Comparison of ENCODE assay signal across 9 cellular contexts in genomic region chr1:205013683-205014367, GRCh38. TPM values are rescaled to one million over a fixed set of nuclear protein-coding genes. Genes with fewer than 3 reads are reported as not detected.
DNase-seq lines count a peak whose midpoint lies in the region; ATAC-seq, FAIRE-seq and TF ChIP-seq lines count a peak whose summit lies in the region.
"Had no signal": no experiment of that assay in that cellular context is flagged by ENCODE, and none has a peak within 500 bp of the region (broad histone marks: within the 10 kb centered on the region; RNA-seq: fewer than 3 reads in every experiment).

No MANE protein-coding gene starts in this region.

- WGBS in K562 (ENCODE audit: insufficient coverage, low coverage, missing lambda C conversion rate): 0% methylated on average over 6 of the region's 6 CpGs

- no peak overlapping the region for H3K9ac ChIP-seq in K562 (ENCODE audit: insufficient read depth in 1 of 2, low read depth in 2 of 2, low read length in 2 of 2)

- no peak overlapping the region for H3K4me2 ChIP-seq in K562 (ENCODE audit: insufficient read depth, low read length)

- TF ChIP-seq POLR2A in K562 (conservative IDR thresholded peaks at IDR 0.05) (no peak), vagina (IDR thresholded peaks at IDR 0.05) (no peak)

- H3K9me3 ChIP-seq in K562 (replicated peaks; ENCODE audit: control insufficient read depth, insufficient read depth, low read depth, low read length) (no peaks in the 10 kb centered on the region), vagina (no peaks in the 10 kb centered on the region), lower lobe of right lung (no peaks in the 10 kb centered on the region)

- peak; percentile 41 for DNase-seq in AG10803 (ENCODE audit: low read depth)
- DNase-seq in NCI-H1694 (lab: John Stamatoyannopoulos, UW): peak; percentile 91
- DNase-seq in K562 (ENCODE audit: extremely low read depth in 1 of 4, low spot score in 3 of 4): no peak
- peak; percentile 72 for DNase-seq in left lobe of liver (ENCODE audit: low spot score)
- DNase-seq in vagina (ENCODE audit: extremely low spot score in 2 of 2): no peak
- no peak for DNase-seq in lower lobe of right lung

- H3K79me2 ChIP-seq in K562 (ENCODE audit: control insufficient read depth, insufficient read depth, low read length): no peaks in the 10 kb centered on the region

- POLR2A ChIA-PET in K562 (lab: Yijun Ruan, JAX): interaction anchor here (0.6 to 2.2 kb wide), 3 partner anchors 11 to 248 kb away, joined by 3 to 7 read pairs (median 3); no protein-coding TSS in a partner anchor

- H3K9me1 ChIP-seq in K562 (ENCODE audit: control insufficient read depth, insufficient read depth, low read length): no peaks in the 10 kb centered on the region

- no peak overlapping the region for H2AFZ ChIP-seq in K562 (ENCODE audit: low read depth, low read length)

- in situ Hi-C loops in K562 (cut with MboI): no loop called here

- ATAC-seq in K562 (peak; percentile 13; the same call in 1 of the 3 replicates), left lobe of liver (peak; percentile 92), lower lobe of right lung (no peak), GM18520 (IDR thresholded peaks at IDR 0.05; ENCODE audit: unreplicated experiment) (no peak), HG03520 (IDR thresholded peaks at IDR 0.05; ENCODE audit: unreplicated experiment) (no peak)

- H3K27ac ChIP-seq in K562 (ENCODE audit: extremely low read depth, low read depth, low read length) (no peak overlapping the region), vagina (no peak overlapping the region), lower lobe of right lung (no peak overlapping the region)

- no peaks in the 10 kb centered on the region for H3K4me1 ChIP-seq in K562 (replicated peaks in 1 of 2; ENCODE audit: control insufficient read depth in 2 of 2, insufficient read depth in 2 of 2, low read length in 2 of 2)
- H3K4me1 ChIP-seq in vagina: peaks cover 12% of the 10 kb centered on the region
- H3K4me1 ChIP-seq in lower lobe of right lung: peaks cover 9% of the 10 kb centered on the region

- H3K36me3 ChIP-seq in K562 (ENCODE audit: control insufficient read depth, insufficient read depth, low read length) (no peaks in the 10 kb centered on the region), vagina (no peaks in the 10 kb centered on the region), lower lobe of right lung (no peaks in the 10 kb centered on the region)

- TF ChIP-seq EP300 in K562 (IDR thresholded peaks at IDR 0.05; ENCODE audit: low read length): no peak

- CTCF ChIA-PET in K562 (lab: Yijun Ruan, JAX; ENCODE audit: low intra/inter-chr PET ratio): no interaction called here

- H3K27me3 ChIP-seq in K562 (ENCODE audit: control insufficient read depth in 2 of 2, insufficient read depth in 2 of 2, low read length in 2 of 2) (peaks cover 59 to 96% of the 10 kb centered on the region in 2 experiments), vagina (no peaks in the 10 kb centered on the region), lower lobe of right lung (ENCODE audit: low read depth) (no peaks in the 10 kb centered on the region)

- peaks cover 25% of the 10 kb centered on the region for H4K20me1 ChIP-seq in K562 (replicated peaks; ENCODE audit: control insufficient read depth, insufficient read depth, low read length)

- H3K4me3 ChIP-seq in AG10803 (ENCODE audit: low read length) (no peak overlapping the region), K562 (no peak overlapping the region), vagina (no peak overlapping the region), lower lobe of right lung (no peak overlapping the region)

- BruUV-seq in K562 (replicated peaks; lab: Mats Ljungman, UMichigan): no TSS peak

- TF ChIP-seq CTCF in AG10803 (conservative IDR thresholded peaks at IDR 0.05; ENCODE audit: low read length): no peak
- TF ChIP-seq CTCF in K562 (IDR thresholded peaks at IDR 0.05 in 2 of 3, conservative IDR thresholded peaks at IDR 0.05 in 1 of 3; ENCODE audit: insufficient read depth in 2 of 3, low read depth in 1 of 3, low read length in 3 of 3): no peak
- TF ChIP-seq CTCF in vagina (IDR thresholded peaks at IDR 0.05): no peak
- no peak for TF ChIP-seq CTCF in lower lobe of right lung (IDR thresholded peaks at IDR 0.05)

- FAIRE-seq in K562 (lab: Jason Lieb, UNC): no peak

- intact Hi-C loops in K562 (cut with micrococcal nuclease): no loop called here
- intact Hi-C loops in vagina (cut with DNase I): no loop called here
- intact Hi-C loops in lower lobe of right lung (cut with DNase I): no loop called here

- no peak for TF ChIP-seq RAD21 in K562 (CRISPR knock-in tag; conservative IDR thresholded peaks at IDR 0.05 in 1 of 2, IDR thresholded peaks at IDR 0.05 in 1 of 2)

TF ChIP-seq in K562, 482 proteins besides CTCF, POLR2A, EP300 and RAD21:
- TF ChIP-seq L3MBTL2 (IDR thresholded peaks at IDR 0.05) (no peak), ZNF224 (CRISPR knock-in tag; IDR thresholded peaks at IDR 0.05) (no peak), SMARCC2 (IDR thresholded peaks at IDR 0.05; ENCODE audit: low read depth) (no peak), ZNF263 (CRISPR knock-in tag; IDR thresholded peaks at IDR 0.05; ENCODE audit: borderline replicate concordance) (no peak), ZNF511 (CRISPR knock-in tag; IDR thresholded peaks at IDR 0.05) (no peak)
- TF ChIP-seq, protein P1, sequence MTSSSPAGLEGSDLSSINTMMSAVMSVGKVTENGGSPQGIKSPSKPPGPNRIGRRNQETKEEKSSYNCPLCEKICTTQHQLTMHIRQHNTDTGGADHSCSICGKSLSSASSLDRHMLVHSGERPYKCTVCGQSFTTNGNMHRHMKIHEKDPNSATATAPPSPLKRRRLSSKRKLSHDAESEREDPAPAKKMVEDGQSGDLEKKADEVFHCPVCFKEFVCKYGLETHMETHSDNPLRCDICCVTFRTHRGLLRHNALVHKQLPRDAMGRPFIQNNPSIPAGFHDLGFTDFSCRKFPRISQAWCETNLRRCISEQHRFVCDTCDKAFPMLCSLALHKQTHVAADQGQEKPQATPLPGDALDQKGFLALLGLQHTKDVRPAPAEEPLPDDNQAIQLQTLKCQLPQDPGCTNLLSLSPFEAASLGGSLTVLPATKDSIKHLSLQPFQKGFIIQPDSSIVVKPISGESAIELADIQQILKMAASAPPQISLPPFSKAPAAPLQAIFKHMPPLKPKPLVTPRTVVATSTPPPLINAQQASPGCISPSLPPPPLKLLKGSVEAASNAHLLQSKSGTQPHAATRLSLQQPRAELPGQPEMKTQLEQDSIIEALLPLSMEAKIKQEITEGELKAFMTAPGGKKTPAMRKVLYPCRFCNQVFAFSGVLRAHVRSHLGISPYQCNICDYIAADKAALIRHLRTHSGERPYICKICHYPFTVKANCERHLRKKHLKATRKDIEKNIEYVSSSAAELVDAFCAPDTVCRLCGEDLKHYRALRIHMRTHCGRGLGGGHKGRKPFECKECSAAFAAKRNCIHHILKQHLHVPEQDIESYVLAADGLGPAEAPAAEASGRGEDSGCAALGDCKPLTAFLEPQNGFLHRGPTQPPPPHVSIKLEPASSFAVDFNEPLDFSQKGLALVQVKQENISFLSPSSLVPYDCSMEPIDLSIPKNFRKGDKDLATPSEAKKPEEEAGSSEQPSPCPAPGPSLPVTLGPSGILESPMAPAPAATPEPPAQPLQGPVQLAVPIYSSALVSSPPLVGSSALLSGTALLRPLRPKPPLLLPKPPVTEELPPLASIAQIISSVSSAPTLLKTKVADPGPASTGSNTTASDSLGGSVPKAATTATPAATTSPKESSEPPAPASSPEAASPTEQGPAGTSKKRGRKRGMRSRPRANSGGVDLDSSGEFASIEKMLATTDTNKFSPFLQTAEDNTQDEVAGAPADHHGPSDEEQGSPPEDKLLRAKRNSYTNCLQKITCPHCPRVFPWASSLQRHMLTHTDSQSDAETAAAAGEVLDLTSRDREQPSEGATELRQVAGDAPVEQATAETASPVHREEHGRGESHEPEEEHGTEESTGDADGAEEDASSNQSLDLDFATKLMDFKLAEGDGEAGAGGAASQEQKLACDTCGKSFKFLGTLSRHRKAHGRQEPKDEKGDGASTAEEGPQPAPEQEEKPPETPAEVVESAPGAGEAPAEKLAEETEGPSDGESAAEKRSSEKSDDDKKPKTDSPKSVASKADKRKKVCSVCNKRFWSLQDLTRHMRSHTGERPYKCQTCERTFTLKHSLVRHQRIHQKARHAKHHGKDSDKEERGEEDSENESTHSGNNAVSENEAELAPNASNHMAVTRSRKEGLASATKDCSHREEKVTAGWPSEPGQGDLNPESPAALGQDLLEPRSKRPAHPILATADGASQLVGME (CRISPR knock-in tag; IDR thresholded peaks at IDR 0.05): no peak
TF ChIP-seq in K562: peak in this region for 0.

RNA-seq across cellular contexts. Expression of gene CNTN2, which starts 29.2 kb away (rescaled TPM):
- not detected in 2 replicates for total RNA-seq in K562 (2011; cell fraction: chromatin; rRNA removed; ENCODE audit: low replicate concordance)
- not detected in 2 replicates for total RNA-seq in K562 (2011; cell fraction: nucleolus; rRNA removed)
- not detected in 2 replicates for total RNA-seq in K562 (2011; cell fraction: nucleoplasm; rRNA removed)
- total RNA-seq in K562 (2014; rRNA removed): not detected in 2 replicates
- not detected in 2 replicates for total RNA-seq in K562 (2014; rRNA removed; fragmentation: Illumina TruSeq; extraction: Trizol)
- not detected in 2 replicates for total RNA-seq in K562 (2015; rRNA removed; fragmentation: Illumina TruSeq; extraction: Trizol)
- total RNA-seq in K562 (2021): not detected in 2 replicates
- polyA plus RNA-seq in K562 (2011; rRNA removed): not detected in 2 replicates
- polyA plus RNA-seq in K562 (2011; cell fraction: cytosol; rRNA removed): not detected in 2 replicates
- polyA plus RNA-seq in K562 (2011; cell fraction: nucleus; rRNA removed): not detected in 2 replicates
- 0.06 and 0.17 TPM in 2 replicates for polyA plus RNA-seq in K562 (2012)
- not detected in 2 replicates for polyA plus RNA-seq in K562 (2014; fragmentation: Illumina TruSeq; extraction: Trizol)
- not detected for polyA plus RNA-seq in K562 (2014; fragmentation: Nextera tagmentation; extraction: Ambion mirVana)
- polyA plus RNA-seq in K562 (2014; rRNA removed): not detected in 2 replicates
- polyA minus RNA-seq in K562 (2011; rRNA and poly(A)+ RNA removed): not detected in 2 replicates
- polyA minus RNA-seq in K562 (2011; cell fraction: cytosol; rRNA and poly(A)+ RNA removed): not detected in 2 replicates
- polyA minus RNA-seq in K562 (2011; cell fraction: nucleus; rRNA and poly(A)+ RNA removed): not detected in 2 replicates
- total RNA-seq in left lobe of liver: 0.13 TPM
- 7.4 TPM for total RNA-seq in vagina
- not detected for total RNA-seq in lower lobe of right lung
- polyA plus RNA-seq: BJ had no signal

Comparison
In these comparisons a context has a peak if more than half of its experiments do, and no peak if none do; other contexts are left out.
1. DNase-seq: peak in AG10803 (single experiment), NCI-H1694 (single experiment) and left lobe of liver (single experiment); none in K562 (0 of 4), vagina (0 of 2) and lower lobe of right lung (single experiment).
2. ATAC-seq: peak in K562 (single experiment) and left lobe of liver (single experiment); none in lower lobe of right lung (0 of 2), GM18520 (single experiment) and HG03520 (single experiment).